8 cellular contexts compared by ENCODE assay signal in genomic region chr16:87635541-87636049, GRCh38. TPM values are rescaled to one million over a fixed set of nuclear protein-coding genes. Genes with fewer than 3 reads are reported as not detected.
A peak's percentile ranks its signal among the peaks of the same experiment; 100 is the strongest.
DNase-seq lines count a peak whose midpoint lies in the region; ATAC-seq and TF ChIP-seq lines count a peak whose summit lies in the region.

No MANE protein-coding gene starts in this region.

- H3K27me3 Mint-ChIP-seq in CD4-positive, CD25-positive, alpha-beta regulatory T cell: peaks cover 22% of the 10 kb centered on the region
- peaks cover 19 to 20% of the 10 kb centered on the region in 2 donors for H3K27me3 Mint-ChIP-seq in natural killer cell treated with Interleukin-12 subunit alpha and Interleukin-12 subunit beta and Interleukin-15 and Interleukin-18, amount 100 ng/mL, for 72 hours

- H3K4me3 Mint-ChIP-seq in CD4-positive, CD25-positive, alpha-beta regulatory T cell: peak overlapping the region; percentile 54 to 87 (median 85)
- H3K4me3 Mint-ChIP-seq in natural killer cell treated with Interleukin-12 subunit alpha and Interleukin-12 subunit beta and Interleukin-15 and Interleukin-18, amount 100 ng/mL, for 72 hours: peak overlapping the region; percentile 77

- H3K27ac Mint-ChIP-seq in CD4-positive, CD25-positive, alpha-beta regulatory T cell: peak overlapping the region in 1 of 3 donors; percentile 89
- peak overlapping the region in 1 of 2 donors; percentile 39 for H3K27ac Mint-ChIP-seq in natural killer cell treated with Interleukin-12 subunit alpha and Interleukin-12 subunit beta and Interleukin-15 and Interleukin-18, amount 100 ng/mL, for 72 hours

- TF ChIP-seq CTCF in PC-3 (conservative IDR thresholded peaks at IDR 0.05; ENCODE audit: low read depth, low read length): peak; percentile 81

- peak overlapping the region; percentile 94 for H2AFZ ChIP-seq in PC-3 (ENCODE audit: low read length)

- H3K79me2 ChIP-seq in PC-3 (ENCODE audit: low read length): no peaks in the 10 kb centered on the region

- no peaks in the 10 kb centered on the region for H3K36me3 ChIP-seq in CD4-positive, CD25-positive, alpha-beta regulatory T cell (ENCODE audit: control insufficient read depth, insufficient read depth, low read length)
- H3K36me3 ChIP-seq in PC-3 (ENCODE audit: low read depth, low read length): no peaks in the 10 kb centered on the region

- no peaks in the 10 kb centered on the region for H4K20me1 ChIP-seq in PC-3 (ENCODE audit: low read length)

- BruUV-seq in PC-3 (replicated peaks; lab: Mats Ljungman, UMichigan): no TSS peak

- H3K9me2 ChIP-seq in PC-3 (replicated peaks; ENCODE audit: low read length): no peaks in the 10 kb centered on the region

- H3K9me3 ChIP-seq in CD4-positive, CD25-positive, alpha-beta regulatory T cell (ENCODE audit: control insufficient read depth in 2 of 2, low read length in 2 of 2): peaks cover 3 to 7% of the 10 kb centered on the region in 2 experiments
- H3K9me3 ChIP-seq in PC-3 (ENCODE audit: low read length): no peaks in the 10 kb centered on the region

- CTCF ChIA-PET in HEK293T (lab: Yijun Ruan, JAX): interaction anchor here (0.6 to 2.5 kb wide), 18 partner anchors 11 to 252 kb away, joined by 3 to 32 read pairs (median 6); partner anchors contain the start of gene FBXO31
- CTCF ChIA-PET in PC-3 (lab: Charles Lee): interaction anchor here (0.5 to 1.8 kb wide), 9 partner anchors 36 to 219 kb away, joined by 3 to 16 read pairs (median 5); no protein-coding TSS in a partner anchor

- peak; percentile 45 to 82 (median 65) for DNase-seq in CD4-positive, CD25-positive, alpha-beta regulatory T cell
- DNase-seq in HEK293T (ENCODE audit: extremely low spot score) (peak; percentile 45), PC-3 (peak; percentile 57), activated T-cell treated with anti-CD3 and anti-CD28 coated beads for 48 hours (ENCODE audit: low read depth) (peak; percentile 68)
- DNase-seq in natural killer cell treated with Interleukin-12 subunit alpha and Interleukin-12 subunit beta and Interleukin-15 and Interleukin-18, amount 100 ng/mL, for 72 hours (ENCODE audit: low spot score): peak; percentile 72
- peak; percentile 65 for DNase-seq in stimulated activated naive CD4-positive, alpha-beta T cell treated with Interleukin-2 at 50 U/mL for 16 hours (lab: John Stamatoyannopoulos, UW)

- H3K9me3 Mint-ChIP-seq in CD4-positive, CD25-positive, alpha-beta regulatory T cell: peaks cover 0 to 13% (median 0%) of the 10 kb centered on the region in 7 donors
- H3K9me3 Mint-ChIP-seq in natural killer cell treated with Interleukin-12 subunit alpha and Interleukin-12 subunit beta and Interleukin-15 and Interleukin-18, amount 100 ng/mL, for 72 hours: peaks cover 2% of the 10 kb centered on the region

- POLR2A ChIA-PET in HEK293T (lab: Yijun Ruan, JAX) (interaction anchor here (1.0 kb wide), 1 partner anchor 49 kb away, joined by 4 read pairs; no protein-coding TSS in a partner anchor), PC-3 (lab: Charles Lee; ENCODE audit: unreplicated experiment) (no interaction called here)

- no peaks in the 10 kb centered on the region for H3F3A ChIP-seq in PC-3 (ENCODE audit: low read length, unreplicated experiment)

- peaks cover 0 to 22% (median 4%) of the 10 kb centered on the region in 4 donors for H3K4me1 Mint-ChIP-seq in CD4-positive, CD25-positive, alpha-beta regulatory T cell
- H3K4me1 Mint-ChIP-seq in natural killer cell treated with Interleukin-12 subunit alpha and Interleukin-12 subunit beta and Interleukin-15 and Interleukin-18, amount 100 ng/mL, for 72 hours (ENCODE audit: low read depth in 2 of 2): peaks cover 8 to 10% of the 10 kb centered on the region in 2 donors

- H3K36me3 Mint-ChIP-seq in CD4-positive, CD25-positive, alpha-beta regulatory T cell: no peaks in the 10 kb centered on the region
- H3K36me3 Mint-ChIP-seq in natural killer cell treated with Interleukin-12 subunit alpha and Interleukin-12 subunit beta and Interleukin-15 and Interleukin-18, amount 100 ng/mL, for 72 hours: peaks cover 11% of the 10 kb centered on the region

- H3K4me1 ChIP-seq in CD4-positive, CD25-positive, alpha-beta regulatory T cell (ENCODE audit: control insufficient read depth, insufficient read depth, low read length, poor library complexity, severe bottlenecking): peaks cover 16% of the 10 kb centered on the region
- peaks cover 3% of the 10 kb centered on the region; the same call in 1 of the 2 replicates for H3K4me1 ChIP-seq in PC-3 (ENCODE audit: insufficient read depth, low read length)

- H3K4me3 ChIP-seq in CD4-positive, CD25-positive, alpha-beta regulatory T cell (ENCODE audit: low read depth, low read length): peak overlapping the region; percentile 32
- H3K4me3 ChIP-seq in PC-3 (ENCODE audit: low read length): peak overlapping the region; percentile 72

- H3K4me2 ChIP-seq in PC-3 (ENCODE audit: low read length): peak overlapping the region; percentile 97

- peak overlapping the region; percentile 29; the same call in 1 of the 2 replicates for H3K9ac ChIP-seq in PC-3 (ENCODE audit: low read length)

- H3K27me3 ChIP-seq in CD4-positive, CD25-positive, alpha-beta regulatory T cell (ENCODE audit: control insufficient read depth, insufficient read depth, low read length): no peaks in the 10 kb centered on the region
- H3K27me3 ChIP-seq in PC-3 (ENCODE audit: low read length): peaks cover 20% of the 10 kb centered on the region

- peak overlapping the region; percentile 23 for H3K27ac ChIP-seq in CD4-positive, CD25-positive, alpha-beta regulatory T cell (ENCODE audit: insufficient read depth, low read length, poor library complexity, severe bottlenecking)
- no peak overlapping the region for H3K27ac ChIP-seq in PC-3 (ENCODE audit: low read length)

- ATAC-seq in CD4-positive, CD25-positive, alpha-beta regulatory T cell (ENCODE audit: low read depth in 2 of 2): peak; percentile 77 to 80
- ATAC-seq in PC-3 (peak; percentile 84), esophagus mucosa (peak; percentile 76), GM18873 (IDR thresholded peaks at IDR 0.05; ENCODE audit: low FRiP score, unreplicated experiment) (no peak)
- ATAC-seq in natural killer cell treated with Interleukin-12 subunit alpha and Interleukin-12 subunit beta and Interleukin-15 and Interleukin-18, amount 100 ng/mL, for 72 hours: peak; percentile 74 to 75

- intact Hi-C loops in PC-3 (cut with micrococcal nuclease): loop anchor here (1.0 to 5.0 kb wide), 2 partner anchors 47 to 218 kb away; no protein-coding TSS in a partner anchor

TF ChIP-seq in HEK293T, 16 proteins besides CTCF, POLR2A, EP300 and RAD21:
- no peak for TF ChIP-seq CTBP1 (IDR thresholded peaks at IDR 0.05; ENCODE audit: borderline replicate concordance)
- TF ChIP-seq ELF4 (IDR thresholded peaks at IDR 0.05): no peak
- no peak for TF ChIP-seq L3MBTL2 (conservative IDR thresholded peaks at IDR 0.05)
- TF ChIP-seq LEF1 (IDR thresholded peaks at IDR 0.05; ENCODE audit: borderline replicate concordance): no peak
- no peak for TF ChIP-seq FOXA1 (IDR thresholded peaks at IDR 0.05)
- TF ChIP-seq PKNOX1 (IDR thresholded peaks at IDR 0.05): no peak
- no peak for TF ChIP-seq FOXM1 (IDR thresholded peaks at IDR 0.05; ENCODE audit: borderline replicate concordance)
- TF ChIP-seq TARDBP (IDR thresholded peaks at IDR 0.05): no peak
- no peak for TF ChIP-seq BHLHE40 (IDR thresholded peaks at IDR 0.05; ENCODE audit: borderline replicate concordance)
- no peak for TF ChIP-seq FOXK2 (IDR thresholded peaks at IDR 0.05)
- TF ChIP-seq SP1 (IDR thresholded peaks at IDR 0.05): no peak
- no peak for TF ChIP-seq HDGF (IDR thresholded peaks at IDR 0.05; ENCODE audit: borderline replicate concordance)
- no peak for TF ChIP-seq ARNT (IDR thresholded peaks at IDR 0.05)
- no peak for TF ChIP-seq ZNF384 (IDR thresholded peaks at IDR 0.05)
- no peak for TF ChIP-seq NFRKB (IDR thresholded peaks at IDR 0.05)
- TF ChIP-seq SUZ12 (IDR thresholded peaks at IDR 0.05): no peak
TF ChIP-seq in HEK293T: peak in this region for 0.

RNA-seq across cellular contexts. Expression of gene JPH3, which starts 33.3 kb away (rescaled TPM):
- total RNA-seq in CD4-positive, CD25-positive, alpha-beta regulatory T cell: not detected
- polyA plus RNA-seq in CD4-positive, CD25-positive, alpha-beta regulatory T cell: not detected
- total RNA-seq in PC-3 (2014; rRNA removed) (not detected in 2 replicates), esophagus mucosa (0.16 TPM)
- total RNA-seq in natural killer cell treated with Interleukin-12 subunit alpha and Interleukin-12 subunit beta and Interleukin-15 and Interleukin-18, amount 100 ng/mL, for 72 hours: not detected
